19 cellular contexts compared by ENCODE assay signal in the genomic region with DNA sequence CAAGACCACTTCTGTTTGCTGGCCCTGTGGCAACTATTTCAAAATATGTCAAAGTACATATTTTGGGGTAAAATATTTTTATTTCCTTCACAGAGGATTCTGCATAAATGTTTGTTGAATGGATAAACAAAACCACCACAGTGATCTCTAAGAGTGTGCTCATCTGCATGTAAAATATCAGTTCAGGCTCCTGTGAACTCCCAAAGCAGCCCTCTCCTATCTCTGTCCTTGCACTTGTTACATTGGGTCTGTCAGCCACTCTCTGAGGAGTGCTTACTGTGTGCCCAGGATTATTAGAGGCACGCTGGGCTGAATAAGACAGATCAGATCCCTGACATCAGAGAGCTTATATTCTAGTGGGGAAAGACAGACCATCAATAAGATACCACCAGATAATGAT.
"Had no signal": no experiment of that assay in that cellular context is flagged by ENCODE, and none has a peak within 500 bp of the region (broad histone marks: within the 10 kb centered on the region; RNA-seq: fewer than 3 reads in every experiment).

No MANE protein-coding gene starts in this region.

- H3K27me3 ChIP-seq: dorsolateral prefrontal cortex, esophagus muscularis mucosa, gastrocnemius medialis, heart right ventricle, left lung had no signal

- ATAC-seq: gastrocnemius medialis, heart right ventricle, left cardiac atrium, left lung, left ventricle myocardium superior, lower lobe of right lung had no signal

- H3K27ac ChIP-seq: coronary artery, dorsolateral prefrontal cortex, esophagus muscularis mucosa, gastrocnemius medialis, heart right ventricle, left lung, lower lobe of right lung had no signal

- H3K4me1 ChIP-seq: esophagus muscularis mucosa, gastrocnemius medialis, heart right ventricle, left lung, lower lobe of right lung had no signal

- H3K4me3 ChIP-seq: coronary artery, dorsolateral prefrontal cortex, esophagus muscularis mucosa, gastrocnemius medialis, heart right ventricle, left lung, lower lobe of right lung had no signal

- DNase-seq: dermis blood vessel endothelial cell; dorsolateral prefrontal cortex; effector CD4-positive, alpha-beta T cell; effector memory CD4-positive, alpha-beta T cell; foreskin fibroblast; foreskin melanocyte; gastrocnemius medialis; glutamatergic neuron; head of caudate nucleus; heart right ventricle; hippocampal formation; left cardiac atrium; left lung; left ventricle myocardium superior; lower lobe of right lung; mesenchymal stem cell; midbrain had no signal

- H3K36me3 ChIP-seq: esophagus muscularis mucosa, gastrocnemius medialis, heart right ventricle, left lung, lower lobe of right lung had no signal
